Comparison of ENCODE assay signal across 20 cellular contexts in genomic region chr2:195710407-195710806, GRCh38. TPM values are rescaled to one million over a fixed set of nuclear protein-coding genes. Genes with fewer than 3 reads are reported as not detected.
DNase-seq lines count a peak whose midpoint lies in the region; ATAC-seq, FAIRE-seq and TF ChIP-seq lines count a peak whose summit lies in the region.
"Had no signal": no experiment of that assay in that cellular context is flagged by ENCODE, and none has a peak within 500 bp of the region (broad histone marks: within the 10 kb centered on the region; RNA-seq: fewer than 3 reads in every experiment).

No MANE protein-coding gene starts in this region.

- peak; percentile 67 for DNase-seq in AG09319 (ENCODE audit: extremely low read depth, low read depth)
- peak; percentile 3 for DNase-seq in HT1080 (ENCODE audit: low read depth)
- peak; percentile 17 for DNase-seq in bronchial epithelial cell (ENCODE audit: low read depth)
- DNase-seq in nephron progenitor cell, result no peak
- no peak for DNase-seq in upper lobe of right lung
- DNase-seq in Right ventricle myocardium superior, result no peak
- no peak for DNase-seq in DMS153 (lab: John Stamatoyannopoulos, UW)
- DNase-seq: activated CD4-positive, alpha-beta T cell treated with anti-CD3 and anti-CD28 coated beads, Interleukin-2, amount 50 U/mL, for 48 hours; adrenal gland; cortex of kidney; left lung; MG63; NCI-H187; NCI-H510A treated with DMSO at 0.1 percent for 48 hours; PC-9; stimulated activated CD4-positive, alpha-beta T cell treated with anti-CD3 and anti-CD28 coated beads, Interleukin-12 subunit alpha, Interleukin-12 subunit beta, amount 100 ng/mL, for 4 hours; SW 1271 had no signal

- peaks cover 66% of the 10 kb centered on the region for H3K36me3 Mint-ChIP-seq in nephron progenitor cell (ENCODE audit: low read depth)

- intact Hi-C loops in upper lobe of right lung (cut with DNase I), result no loop called here
- intact Hi-C loops in Right ventricle myocardium superior (cut with DNase I), result no loop called here

- H3K27ac Mint-ChIP-seq in nephron progenitor cell, result peak overlapping the region; percentile 32

- ATAC-seq in upper lobe of right lung (no peak), HG02763 (IDR thresholded peaks at IDR 0.05; ENCODE audit: unreplicated experiment) (no peak), Right ventricle myocardium superior (ENCODE audit: poor library complexity) (no peak)
- ATAC-seq: left lung had no signal

- no peaks in the 10 kb centered on the region for H3K36me3 ChIP-seq in bronchial epithelial cell (ENCODE audit: control insufficient read depth, insufficient read depth, low read length)
- H3K36me3 ChIP-seq in upper lobe of right lung, result peaks cover 20% of the 10 kb centered on the region

- H3K4me1 Mint-ChIP-seq in nephron progenitor cell, result no peaks in the 10 kb centered on the region

- no peak overlapping the region for H3K4me3 ChIP-seq in bronchial epithelial cell (ENCODE audit: low read depth, low read length)
- H3K4me3 ChIP-seq in upper lobe of right lung, result no peak overlapping the region
- H3K4me3 ChIP-seq: adrenal gland, BLaER1, left lung, MG63, PC-9 had no signal

- no peak overlapping the region for H3K27ac ChIP-seq in upper lobe of right lung
- H3K27ac ChIP-seq: adrenal gland, BLaER1, left lung, parathyroid adenoma, PC-9 had no signal

- no peak overlapping the region for H3K4me3 Mint-ChIP-seq in nephron progenitor cell

- H3K4me1 ChIP-seq in upper lobe of right lung, result no peaks in the 10 kb centered on the region
- H3K4me1 ChIP-seq: adrenal gland, left lung, parathyroid adenoma had no signal

- H3K9me3 Mint-ChIP-seq in nephron progenitor cell, result no peaks in the 10 kb centered on the region

- TF ChIP-seq CTCF in AG09319 (IDR thresholded peaks at IDR 0.05; ENCODE audit: low read depth, low read length), result no peak
- no peak for TF ChIP-seq CTCF in bronchial epithelial cell (IDR thresholded peaks at IDR 0.05; ENCODE audit: insufficient read depth, low read length, severe bottlenecking)
- TF ChIP-seq CTCF in nephron progenitor cell (IDR thresholded peaks at IDR 0.05), result no peak
- TF ChIP-seq CTCF in upper lobe of right lung (IDR thresholded peaks at IDR 0.05), result no peak

- FAIRE-seq in bronchial epithelial cell (lab: Jason Lieb, UNC), result no peak

- H3K9me3 ChIP-seq in upper lobe of right lung, result no peaks in the 10 kb centered on the region
- H3K9me3 ChIP-seq: adrenal gland, BLaER1, left lung, MG63 had no signal

- no peaks in the 10 kb centered on the region for H3K27me3 ChIP-seq in bronchial epithelial cell (ENCODE audit: control insufficient read depth, insufficient read depth, low read length)
- H3K27me3 ChIP-seq in upper lobe of right lung, result no peaks in the 10 kb centered on the region
- H3K27me3 ChIP-seq: adrenal gland, BLaER1, left lung, MG63 had no signal

- H3K27me3 Mint-ChIP-seq in nephron progenitor cell (ENCODE audit: low read depth, poor library complexity), result no peaks in the 10 kb centered on the region

RNA-seq across cellular contexts. Expression of gene SLC39A10, which starts 53.4 kb away (rescaled TPM):
- 19.3 and 23.0 TPM in 2 replicates for total RNA-seq in HT1080 (2014; rRNA removed; shearing (Covaris generic))
- polyA plus RNA-seq in HT1080 (2015; cell fraction: cytosol; rRNA removed), result 20.4 and 24.9 TPM in 2 replicates
- polyA plus RNA-seq in HT1080 (2015; cell fraction: nucleus; rRNA removed), result 70.2 and 81.8 TPM in 2 replicates
- total RNA-seq in bronchial epithelial cell, result 5.0 and 13.4 TPM in 2 replicates
- total RNA-seq in upper lobe of right lung, result 29.4 TPM
- total RNA-seq in Right ventricle myocardium superior, result 9.6 TPM

Comparison
In these comparisons a context has a peak if more than half of its experiments do, and no peak if none do; other contexts are left out.
1. DNase-seq: peak in AG09319 (single experiment), HT1080 (single experiment) and bronchial epithelial cell (single experiment); none in nephron progenitor cell (single experiment), upper lobe of right lung (single experiment), Right ventricle myocardium superior (single experiment) and DMS153 (single experiment).